Comparison of ENCODE assay signal across 28 cellular contexts in genomic region chr15:54099010-54099409, GRCh38.
"Had no signal": no experiment of that assay in that cellular context is flagged by ENCODE, and none has a peak within 500 bp of the region (broad histone marks: within the 10 kb centered on the region; RNA-seq: fewer than 3 reads in every experiment).

No MANE protein-coding gene starts in this region.

- DNase-seq: colonic mucosa; cortex of kidney; dermis blood vessel endothelial cell; dorsolateral prefrontal cortex; effector CD4-positive, alpha-beta T cell; effector CD8-positive, alpha-beta T cell; effector memory CD4-positive, alpha-beta T cell; effector memory CD8-positive, alpha-beta T cell; endodermal cell; erythroblast; esophagus squamous epithelium; foreskin fibroblast; foreskin keratinocyte; foreskin melanocyte; gastrocnemius medialis; glutamatergic neuron; head of caudate nucleus; heart left ventricle; heart right ventricle had no signal

- H3K27me3 ChIP-seq: colonic mucosa, esophagus muscularis mucosa, esophagus squamous epithelium, foreskin keratinocyte, gastrocnemius medialis, gastroesophageal sphincter, heart left ventricle, heart right ventricle had no signal

- H3K27ac ChIP-seq: colonic mucosa, coronary artery, dorsolateral prefrontal cortex, epithelial cell of prostate, esophagus muscularis mucosa, esophagus squamous epithelium, foreskin keratinocyte, gastrocnemius medialis, gastroesophageal sphincter, heart left ventricle, heart right ventricle had no signal

- H3K4me3 ChIP-seq: colonic mucosa, coronary artery, dorsolateral prefrontal cortex, esophagus muscularis mucosa, esophagus squamous epithelium, gastrocnemius medialis, gastroesophageal sphincter, heart left ventricle, heart right ventricle had no signal

- H3K36me3 ChIP-seq: colonic mucosa, esophagus muscularis mucosa, esophagus squamous epithelium, gastrocnemius medialis, gastroesophageal sphincter, heart left ventricle, heart right ventricle had no signal

- FAIRE-seq: colon, endometrium, endothelial cell of umbilical vein, frontal cortex had no signal

- H3K9me3 ChIP-seq: colonic mucosa, esophagus squamous epithelium, gastrocnemius medialis had no signal

- H3K4me1 ChIP-seq: colonic mucosa, esophagus muscularis mucosa, esophagus squamous epithelium, foreskin keratinocyte, gastrocnemius medialis, gastroesophageal sphincter, heart left ventricle, heart right ventricle had no signal

- ATAC-seq: effector memory CD8-positive, alpha-beta T cell; esophagus mucosa; foreskin keratinocyte; gastrocnemius medialis; gastroesophageal sphincter; heart left ventricle; heart right ventricle had no signal
